Comparison of ENCODE assay signal across 14 cellular contexts in the genomic region with DNA sequence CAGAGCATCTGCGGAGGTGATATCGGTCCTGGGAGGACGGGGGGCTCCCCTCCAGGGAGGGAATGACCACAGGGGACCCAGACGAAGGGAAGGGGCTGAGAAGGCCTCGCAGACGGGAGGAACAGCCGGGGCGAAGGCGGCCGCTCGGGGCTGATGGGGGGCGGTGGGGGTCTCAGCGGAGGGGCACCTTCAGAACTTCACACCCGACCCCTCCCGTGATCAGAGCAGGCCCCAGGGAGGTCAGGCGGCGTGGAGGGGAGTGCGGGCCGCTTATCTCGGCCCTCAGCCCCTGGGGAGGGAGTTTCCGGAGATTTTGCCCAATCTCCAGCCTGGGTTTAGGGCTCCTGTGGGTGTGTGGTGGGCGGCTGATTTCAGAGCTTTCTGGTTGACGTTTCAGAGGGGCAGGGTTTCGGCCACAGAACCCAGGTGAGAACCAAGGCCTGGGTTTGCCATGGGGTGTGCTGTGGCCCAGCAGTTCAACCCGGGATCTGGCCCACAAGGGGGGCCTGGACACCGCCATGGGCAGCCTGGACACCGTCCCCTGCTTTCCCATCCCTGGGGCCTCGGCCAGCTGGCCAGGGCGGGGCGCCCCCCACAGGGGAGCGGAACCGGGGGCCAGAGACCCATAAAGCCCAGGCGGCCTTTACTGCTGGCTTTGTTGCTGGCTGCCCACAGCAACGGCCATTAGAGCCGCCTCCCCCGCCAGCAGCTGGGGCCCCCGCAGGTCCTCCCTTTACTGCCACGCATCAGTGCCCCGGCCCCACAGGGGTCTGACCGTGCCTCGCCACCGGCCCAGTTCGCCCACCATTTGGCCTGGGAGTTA. TPM values are rescaled to one million over a fixed set of nuclear protein-coding genes. Genes with fewer than 3 reads are reported as not detected.
DNase-seq lines count a peak whose midpoint lies in the region; ATAC-seq, FAIRE-seq and TF ChIP-seq lines count a peak whose summit lies in the region.
"Had no signal": no experiment of that assay in that cellular context is flagged by ENCODE, and none has a peak within 500 bp of the region (broad histone marks: within the 10 kb centered on the region; RNA-seq: fewer than 3 reads in every experiment).

No MANE protein-coding gene starts in this region.

- no TSS peak for BruUV-seq in GM12878 (replicated peaks; lab: Mats Ljungman, UMichigan)

- H3K9me3 ChIP-seq in GM12878 (replicated peaks; ENCODE audit: control insufficient read depth, insufficient read depth, low read length): no peaks in the 10 kb centered on the region

- peak overlapping the region; percentile 61; the same call in 1 of the 2 replicates for H3K9ac ChIP-seq in GM12878 (ENCODE audit: control insufficient read depth, insufficient read depth, low read length)

- no peaks in the 10 kb centered on the region for H3K27me3 ChIP-seq in GM12878 (replicated peaks in 1 of 2; ENCODE audit: control insufficient read depth in 2 of 2, insufficient read depth in 2 of 2, low read length in 1 of 2)

- RAD21 ChIA-PET in GM12878 (lab: Charles Lee; ENCODE audit: unreplicated experiment): interaction anchor here (0.8 to 4.8 kb wide), 4 partner anchors 25 to 192 kb away, joined by 3 to 20 read pairs (median 4); partner anchors contain the start of gene WDR18

- H3K4me2 ChIP-seq in GM12878 (ENCODE audit: control insufficient read depth, insufficient read depth): peak overlapping the region; percentile 98

- peaks cover 5 to 11% of the 10 kb centered on the region in 2 experiments for H3K36me3 ChIP-seq in GM12878 (ENCODE audit: control insufficient read depth in 2 of 2, insufficient read depth in 2 of 2, low read length in 1 of 2)

- FAIRE-seq in GM18507 (lab: Jason Lieb, UNC) (peak; percentile 96), GM12878 (lab: Jason Lieb, UNC) (peak; percentile 92), H54 (lab: Jason Lieb, UNC) (no peak)
- FAIRE-seq: D721Med, HTR-8/SVneo had no signal

- TF ChIP-seq EP300 in GM12878 (IDR thresholded peaks at IDR 0.05; ENCODE audit: borderline replicate concordance in 1 of 2, control insufficient read depth in 1 of 2, low read depth in 2 of 2, low read length in 2 of 2): peak; percentile 74 to 89; a peak in 3 of 4 replicates

- H2AFZ ChIP-seq in GM12878 (ENCODE audit: control insufficient read depth, low read depth, low read length): no peak overlapping the region

- 0 out of 6 replicates have a peak, but pooled peaks of 1 of the 3 experiments have one; percentile 5 for TF ChIP-seq CTCF in GM12878 (IDR thresholded peaks at IDR 0.05 in 2 of 3, conservative IDR thresholded peaks at IDR 0.05 in 1 of 3; ENCODE audit: control insufficient read depth in 2 of 3, extremely low read depth in 1 of 3, insufficient read depth in 1 of 3, low read depth in 3 of 3, low read length in 3 of 3)

- SMC1A ChIA-PET in GM12878 (lab: Charles Lee; ENCODE audit: uncharacterized antibody, unreplicated experiment): interaction anchor here (1.5 kb wide), 1 partner anchor 29 kb away, joined by 5 read pairs; the partner anchor contains the start of gene WDR18

- peaks cover 51% of the 10 kb centered on the region for H3K79me2 ChIP-seq in GM12878 (ENCODE audit: control insufficient read depth, insufficient read depth, low read length)

- DNase-seq in GM18507 (ENCODE audit: extremely low spot score, insufficient read length, low read depth) (peak; percentile 86), GM12878 (ENCODE audit: low read depth, low spot score) (peak; percentile 70), sciatic nerve (ENCODE audit: low spot score) (no peak), SW 1271 (lab: John Stamatoyannopoulos, UW) (no peak), H54 (ENCODE audit: insufficient read length, low spot score) (no peak), EL (no peak)
- DNase-seq: activated CD4-positive, CD25-positive, alpha-beta regulatory T cell; NCI-H2081 had no signal

- CTCF ChIA-PET in GM12878 (lab: Yijun Ruan, JAX): interaction anchor here (0.6 to 2.3 kb wide), 5 partner anchors 27 to 381 kb away, joined by 3 to 9 read pairs (median 7); partner anchors contain the start of gene WDR18

- TF ChIP-seq POLR2A in GM12878 (IDR thresholded peaks at IDR 0.05; ENCODE audit: low read depth, low read length) (peak; percentile 71), H54 (IDR thresholded peaks at IDR 0.05; ENCODE audit: low read depth, low read length) (no peak)

- 1% methylated on average over 27 of the region's 43 CpGs for WGBS in GM12878 (ENCODE audit: insufficient coverage, insufficient replicate concordance, low lambda C conversion rate, missing lambda C conversion rate)

- in situ Hi-C loops in GM12878 (cut with MboI): no loop called here

- H3K4me1 ChIP-seq in GM12878 (ENCODE audit: control insufficient read depth, insufficient read depth, low read length): peaks cover 53% of the 10 kb centered on the region

- POLR2A ChIA-PET in GM12878 (lab: Charles Lee): interaction anchor here (0.6 to 1.1 kb wide), 3 partner anchors 17 to 949 kb away, joined by 3 to 7 read pairs (median 5); partner anchors contain the start of gene WDR18

- H3K27ac ChIP-seq in GM12878 (ENCODE audit: control insufficient read depth, insufficient read depth): peak overlapping the region; percentile 95
- H3K27ac ChIP-seq: skin epidermis had no signal

- peak overlapping the region; percentile 71; the same call in 1 of the 2 replicates for H3K4me3 ChIP-seq in GM12878
- H3K4me3 ChIP-seq: skin epidermis had no signal

- intact Hi-C loops in GM12878 (cut with micrococcal nuclease; ENCODE audit: unreplicated experiment): no loop called here
- intact Hi-C loops in sciatic nerve (cut with DNase I): no loop called here

- peak; percentile 66 for ATAC-seq in HG02798 (IDR thresholded peaks at IDR 0.05; ENCODE audit: poor library complexity, unreplicated experiment)
- ATAC-seq in GM12878: peak; percentile 81
- peak; percentile 44 for ATAC-seq in sciatic nerve
- ATAC-seq in GM21360 (IDR thresholded peaks at IDR 0.05; ENCODE audit: unreplicated experiment): no peak

- no peak for TF ChIP-seq RAD21 in GM12878 (IDR thresholded peaks at IDR 0.05; ENCODE audit: insufficient read depth, low read depth, low read length)

- H4K20me1 ChIP-seq in GM12878 (ENCODE audit: control insufficient read depth, insufficient read depth): peaks cover 3% of the 10 kb centered on the region; the same call in 1 of the 2 replicates

RNA-seq across cellular contexts. Expression of gene ARID3A, which starts 29.0 kb away (rescaled TPM):
- total RNA-seq in GM12878 (2013; cell fraction: nucleolus; rRNA removed): 148 and 152 TPM in 2 replicates
- total RNA-seq in GM12878 (2014; rRNA removed) (30.2 and 34.2 TPM in 2 replicates), GM12878 (2014; rRNA removed; fragmentation: Illumina TruSeq; extraction: Trizol) (18.3 and 23.6 TPM in 2 replicates), GM12878 (2021) (68.3 and 70.0 TPM in 2 replicates), sciatic nerve (13.6 TPM)
- polyA plus RNA-seq in GM12878 (2011; ENCODE audit: low read depth): 10.8 TPM
- polyA plus RNA-seq in GM12878 (2011; rRNA removed) (6.5 and 17.1 TPM in 2 replicates), GM12878 (2014; fragmentation: Illumina TruSeq; extraction: Trizol) (5.7 and 16.3 TPM in 2 replicates), GM12878 (2014; fragmentation: Nextera tagmentation; extraction: Ambion mirVana) (1 to 10 TPM in 1 of 2 experiments, under 1 TPM in 1; 0.76 to 1.6 TPM), GM12878 (2014; rRNA removed) (37.0 and 45.1 TPM in 2 replicates), GM12878 (2016; fragmentation: Nextera tagmentation; extraction: Ambion mirVana) (1 to 10 TPM; 8.9 to 9.6 TPM)
- 22.9 and 33.7 TPM in 2 replicates for polyA plus RNA-seq in GM12878 (2011; cell fraction: cytosol; rRNA removed)
- 52.3 and 76.3 TPM in 2 replicates for polyA plus RNA-seq in GM12878 (2011; cell fraction: nucleus; rRNA removed)
- 33.7 and 35.9 TPM in 2 replicates for polyA plus RNA-seq in GM12878 (2012)
- polyA minus RNA-seq in GM12878 (2011; rRNA and poly(A)+ RNA removed): 42.1 and 69.0 TPM in 2 replicates
- polyA minus RNA-seq in GM12878 (2011; cell fraction: cytosol; rRNA and poly(A)+ RNA removed): 48.9 and 50.8 TPM in 2 replicates
- polyA minus RNA-seq in GM12878 (2011; cell fraction: nucleus; rRNA and poly(A)+ RNA removed): 33.1 and 53.2 TPM in 2 replicates

RNA-seq across cellular contexts. Expression of gene WDR18, which starts 29.3 kb away (rescaled TPM):
- total RNA-seq in GM12878 (2013; cell fraction: nucleolus; rRNA removed): 32.4 and 34.2 TPM in 2 replicates
- total RNA-seq in GM12878 (2014; rRNA removed) (85.0 and 97.5 TPM in 2 replicates), GM12878 (2014; rRNA removed; fragmentation: Illumina TruSeq; extraction: Trizol) (13.6 and 16.5 TPM in 2 replicates), GM12878 (2021) (92.1 and 97.3 TPM in 2 replicates), sciatic nerve (20.3 TPM)
- 15.8 TPM for polyA plus RNA-seq in GM12878 (2011; ENCODE audit: low read depth)
- polyA plus RNA-seq in GM12878 (2011; rRNA removed) (7.5 and 27.3 TPM in 2 replicates), GM12878 (2014; fragmentation: Illumina TruSeq; extraction: Trizol) (4.5 and 8.8 TPM in 2 replicates), GM12878 (2014; fragmentation: Nextera tagmentation; extraction: Ambion mirVana) (1 to 10 TPM; 3.0 to 3.3 TPM), GM12878 (2014; rRNA removed) (106 and 131 TPM in 2 replicates), GM12878 (2016; fragmentation: Nextera tagmentation; extraction: Ambion mirVana) (100 to 1,000 TPM; 192 to 206 TPM)
- 48.8 and 85.0 TPM in 2 replicates for polyA plus RNA-seq in GM12878 (2011; cell fraction: cytosol; rRNA removed)
- 165 and 192 TPM in 2 replicates for polyA plus RNA-seq in GM12878 (2011; cell fraction: nucleus; rRNA removed)
- 49.6 and 54.3 TPM in 2 replicates for polyA plus RNA-seq in GM12878 (2012)
- 22.5 and 45.0 TPM in 2 replicates for polyA minus RNA-seq in GM12878 (2011; rRNA and poly(A)+ RNA removed)
- 36.3 and 42.0 TPM in 2 replicates for polyA minus RNA-seq in GM12878 (2011; cell fraction: cytosol; rRNA and poly(A)+ RNA removed)
- polyA minus RNA-seq in GM12878 (2011; cell fraction: nucleus; rRNA and poly(A)+ RNA removed): 27.1 and 39.9 TPM in 2 replicates

RNA-seq across cellular contexts. Expression of gene KISS1R, which starts 37.8 kb away (rescaled TPM):
- total RNA-seq in GM12878 (2013; cell fraction: nucleolus; rRNA removed): 16.9 and 18.1 TPM in 2 replicates
- total RNA-seq in GM12878 (2014; rRNA removed) (0.60 and 2.7 TPM in 2 replicates), GM12878 (2014; rRNA removed; fragmentation: Illumina TruSeq; extraction: Trizol) (not detected in 2 replicates), GM12878 (2021) (1.8 TPM in 2 replicates), sciatic nerve (not detected)
- 0.30 TPM for polyA plus RNA-seq in GM12878 (2011; ENCODE audit: low read depth)
- polyA plus RNA-seq in GM12878 (2011; rRNA removed) (1.6 and 2.8 TPM in 2 replicates), GM12878 (2014; fragmentation: Illumina TruSeq; extraction: Trizol) (not detected in 2 replicates), GM12878 (2014; fragmentation: Nextera tagmentation; extraction: Ambion mirVana) (under 1 TPM in 1 of 2 experiments, not detected in 1; 0.13 TPM), GM12878 (2014; rRNA removed) (0.83 and 2.1 TPM in 2 replicates), GM12878 (2016; fragmentation: Nextera tagmentation; extraction: Ambion mirVana) (1 to 10 TPM in 1 of 2 experiments, under 1 TPM in 1; 0.14 to 1.4 TPM)
- 2.7 and 4.7 TPM in 2 replicates for polyA plus RNA-seq in GM12878 (2011; cell fraction: cytosol; rRNA removed)
- 19.3 and 20.1 TPM in 2 replicates for polyA plus RNA-seq in GM12878 (2011; cell fraction: nucleus; rRNA removed)
- polyA plus RNA-seq in GM12878 (2012): 1.9 and 2.3 TPM in 2 replicates
- polyA minus RNA-seq in GM12878 (2011; rRNA and poly(A)+ RNA removed): 0.29 and 1.3 TPM in 2 replicates
- 1.9 and 2.8 TPM in 2 replicates for polyA minus RNA-seq in GM12878 (2011; cell fraction: cytosol; rRNA and poly(A)+ RNA removed)
- 1.7 and 3.2 TPM in 2 replicates for polyA minus RNA-seq in GM12878 (2011; cell fraction: nucleus; rRNA and poly(A)+ RNA removed)

RNA-seq across cellular contexts. Expression of gene R3HDM4, which starts 41.9 kb away (rescaled TPM):
- 17.9 and 20.1 TPM in 2 replicates for total RNA-seq in GM12878 (2013; cell fraction: nucleolus; rRNA removed)
- total RNA-seq in GM12878 (2014; rRNA removed) (24.3 and 28.1 TPM in 2 replicates), GM12878 (2014; rRNA removed; fragmentation: Illumina TruSeq; extraction: Trizol) (18.2 and 19.6 TPM in 2 replicates), GM12878 (2021) (51.6 and 54.5 TPM in 2 replicates), sciatic nerve (48.9 TPM)
- polyA plus RNA-seq in GM12878 (2011; ENCODE audit: low read depth): 14.1 TPM
- polyA plus RNA-seq in GM12878 (2011; rRNA removed) (12.1 and 26.1 TPM in 2 replicates), GM12878 (2014; fragmentation: Illumina TruSeq; extraction: Trizol) (16.4 and 27.2 TPM in 2 replicates), GM12878 (2014; fragmentation: Nextera tagmentation; extraction: Ambion mirVana) (1 to 10 TPM; 1.3 to 4.2 TPM), GM12878 (2014; rRNA removed) (65.8 and 78.8 TPM in 2 replicates), GM12878 (2016; fragmentation: Nextera tagmentation; extraction: Ambion mirVana) (10 to 100 TPM; 36.0 to 44.0 TPM)
- 43.8 and 54.5 TPM in 2 replicates for polyA plus RNA-seq in GM12878 (2011; cell fraction: cytosol; rRNA removed)
- polyA plus RNA-seq in GM12878 (2011; cell fraction: nucleus; rRNA removed): 41.0 and 44.6 TPM in 2 replicates
- 39.6 and 50.1 TPM in 2 replicates for polyA plus RNA-seq in GM12878 (2012)
- polyA minus RNA-seq in GM12878 (2011; rRNA and poly(A)+ RNA removed): 8.9 and 20.7 TPM in 2 replicates
- 11.9 and 12.1 TPM in 2 replicates for polyA minus RNA-seq in GM12878 (2011; cell fraction: cytosol; rRNA and poly(A)+ RNA removed)
- 4.8 and 6.7 TPM in 2 replicates for polyA minus RNA-seq in GM12878 (2011; cell fraction: nucleus; rRNA and poly(A)+ RNA removed)

RNA-seq across cellular contexts. Expression of gene GRIN3B, which starts 45.3 kb away (rescaled TPM):
- 0.15 and 0.17 TPM in 2 replicates for total RNA-seq in GM12878 (2013; cell fraction: nucleolus; rRNA removed)
- total RNA-seq in GM12878 (2014; rRNA removed) (not detected in 2 replicates), GM12878 (2014; rRNA removed; fragmentation: Illumina TruSeq; extraction: Trizol) (not detected in 2 replicates), GM12878 (2021) (0.15 TPM in 1 of 2 replicates, not detected in the other), sciatic nerve (not detected)
- polyA plus RNA-seq in GM12878 (2011; ENCODE audit: low read depth): not detected
- polyA plus RNA-seq in GM12878 (2011; rRNA removed) (not detected in 2 replicates), GM12878 (2014; fragmentation: Illumina TruSeq; extraction: Trizol) (not detected in 2 replicates), GM12878 (2014; fragmentation: Nextera tagmentation; extraction: Ambion mirVana) (not detected), GM12878 (2014; rRNA removed) (not detected in 2 replicates), GM12878 (2016; fragmentation: Nextera tagmentation; extraction: Ambion mirVana) (not detected)
- polyA plus RNA-seq in GM12878 (2011; cell fraction: cytosol; rRNA removed): 0.20 TPM in 1 of 2 replicates, not detected in the other
- 0.04 and 0.10 TPM in 2 replicates for polyA plus RNA-seq in GM12878 (2011; cell fraction: nucleus; rRNA removed)
- 0.11 and 0.26 TPM in 2 replicates for polyA plus RNA-seq in GM12878 (2012)
- polyA minus RNA-seq in GM12878 (2011; rRNA and poly(A)+ RNA removed): not detected in 2 replicates
- not detected in 2 replicates for polyA minus RNA-seq in GM12878 (2011; cell fraction: cytosol; rRNA and poly(A)+ RNA removed)
- not detected in 2 replicates for polyA minus RNA-seq in GM12878 (2011; cell fraction: nucleus; rRNA and poly(A)+ RNA removed)
- total RNA-seq: cerebellum had no signal

Comparison
In these comparisons a context has a peak if more than half of its experiments do, and no peak if none do; other contexts are left out.
1. DNase-seq: peak in GM18507 (single experiment) and GM12878 (single experiment); none in sciatic nerve (single experiment), SW 1271 (0 of 2), H54 (single experiment) and EL (single experiment).